26 cellular contexts compared by ENCODE assay signal in the genomic region with DNA sequence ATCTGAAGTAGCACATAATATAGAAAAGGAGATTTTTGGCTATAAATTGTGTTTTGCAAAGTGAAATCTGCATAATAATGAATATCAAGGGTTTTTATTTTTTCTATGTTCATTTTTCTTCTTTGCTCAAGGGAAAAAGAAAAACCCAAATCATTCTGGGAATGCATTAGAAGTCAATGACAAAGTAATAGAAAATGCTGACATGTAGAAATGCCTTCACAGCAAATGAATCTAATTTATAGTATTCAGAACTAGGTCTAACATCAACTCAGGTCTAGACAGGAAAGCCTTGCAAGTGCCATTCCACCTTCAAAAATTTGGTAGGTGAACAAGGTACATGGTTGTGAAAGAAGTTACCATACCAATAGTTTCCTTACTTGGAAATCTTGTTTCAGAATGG.
DNase-seq lines count a peak whose midpoint lies in the region; ATAC-seq, FAIRE-seq and TF ChIP-seq lines count a peak whose summit lies in the region.
"Had no signal": no experiment of that assay in that cellular context is flagged by ENCODE, and none has a peak within 500 bp of the region (broad histone marks: within the 10 kb centered on the region; RNA-seq: fewer than 3 reads in every experiment).

No MANE protein-coding gene starts in this region.

- H3K27ac ChIP-seq in A549 (no peak overlapping the region), K562 (ENCODE audit: extremely low read depth, low read depth, low read length) (no peak overlapping the region)
- H3K27ac ChIP-seq: BLaER1 treated with 17β-estradiol and CSF1 and Interleukin-3, amounts not matched to agents 10 nM and 100 nM; C4-2B had no signal

- no TSS peak for BruUV-seq in K562 (replicated peaks; lab: Mats Ljungman, UMichigan)

- DNase-seq in A549 (ENCODE audit: low read depth in 1 of 2, low spot score in 1 of 2) = no peak
- DNase-seq in D721Med (ENCODE audit: insufficient read length, low spot score) = no peak
- DNase-seq in K562 (ENCODE audit: extremely low read depth in 1 of 4, low spot score in 3 of 4) = no peak
- no peak for DNase-seq in glutamatergic neuron
- DNase-seq: 8988T; AML-193; Caco-2; Calu3; CD4-positive, alpha-beta T cell; CD8-positive, alpha-beta T cell; DMS 273 treated with DMSO at 0.1 percent for 48 hours; DMS153; DMS53; DMS79; DND-41; EL; GDM1 had no signal

- no peaks in the 10 kb centered on the region for H3K79me2 ChIP-seq in K562 (ENCODE audit: control insufficient read depth, insufficient read depth, low read length)

- intact Hi-C loops in K562 (cut with micrococcal nuclease) = no loop called here

- H3K27me3 ChIP-seq in K562 (ENCODE audit: control insufficient read depth in 2 of 2, insufficient read depth in 2 of 2, low read length in 2 of 2) = no peaks in the 10 kb centered on the region
- H3K27me3 ChIP-seq: BLaER1 treated with 17β-estradiol and CSF1 and Interleukin-3, amounts not matched to agents 10 nM and 100 nM had no signal

- H3K4me3 ChIP-seq in A549 (no peak overlapping the region), K562 (no peak overlapping the region)
- H3K4me3 ChIP-seq: BLaER1 treated with 17β-estradiol and CSF1 and Interleukin-3, amounts not matched to agents 10 nM and 100 nM; GM12878 had no signal

- H3K9ac ChIP-seq in K562 (ENCODE audit: insufficient read depth in 1 of 2, low read depth in 2 of 2, low read length in 2 of 2) = no peak overlapping the region
- H3K9ac ChIP-seq: BLaER1 treated with 17β-estradiol and CSF1 and Interleukin-3, amounts not matched to agents 10 nM and 100 nM had no signal

- H3K4me1 ChIP-seq in A549 (no peaks in the 10 kb centered on the region), K562 (replicated peaks in 1 of 2; ENCODE audit: control insufficient read depth in 2 of 2, insufficient read depth in 2 of 2, low read length in 2 of 2) (no peaks in the 10 kb centered on the region)
- H3K4me1 ChIP-seq: BLaER1 treated with 17β-estradiol and CSF1 and Interleukin-3, amounts not matched to agents 10 nM and 100 nM; Caco-2 had no signal

- no peaks in the 10 kb centered on the region for H4K20me1 ChIP-seq in K562 (replicated peaks; ENCODE audit: control insufficient read depth, insufficient read depth, low read length)
- H4K20me1 ChIP-seq: BLaER1 treated with 17β-estradiol and CSF1 and Interleukin-3, amounts not matched to agents 10 nM and 100 nM had no signal

- H3K4me2 ChIP-seq in A549 (no peak overlapping the region), K562 (ENCODE audit: insufficient read depth, low read length) (no peak overlapping the region)
- H3K4me2 ChIP-seq: BLaER1 treated with 17β-estradiol and CSF1 and Interleukin-3, amounts not matched to agents 10 nM and 100 nM had no signal

- H3K36me3 Mint-ChIP-seq in glutamatergic neuron (ENCODE audit: unreplicated experiment) = no peaks in the 10 kb centered on the region
- H3K36me3 Mint-ChIP-seq: CD8-positive, alpha-beta T cell had no signal

- no peak overlapping the region for H3K4me3 Mint-ChIP-seq in glutamatergic neuron (ENCODE audit: unreplicated experiment)
- H3K4me3 Mint-ChIP-seq: B cell; CD4-positive, alpha-beta T cell; CD8-positive, alpha-beta T cell had no signal

- TF ChIP-seq POLR2A in A549 (IDR thresholded peaks at IDR 0.05; ENCODE audit: low read length) = no peak
- TF ChIP-seq POLR2A in K562 (conservative IDR thresholded peaks at IDR 0.05) = no peak

- H3K9me3 ChIP-seq in A549 = no peaks in the 10 kb centered on the region
- no peaks in the 10 kb centered on the region for H3K9me3 ChIP-seq in K562 (replicated peaks; ENCODE audit: control insufficient read depth, insufficient read depth, low read depth, low read length)
- H3K9me3 ChIP-seq: Caco-2 had no signal

- H3K27me3 Mint-ChIP-seq in glutamatergic neuron (ENCODE audit: unreplicated experiment) = no peaks in the 10 kb centered on the region
- H3K27me3 Mint-ChIP-seq: B cell; CD4-positive, alpha-beta T cell had no signal

- in situ Hi-C loops in K562 (cut with MboI) = no loop called here

- H3K36me3 ChIP-seq in K562 (ENCODE audit: control insufficient read depth, insufficient read depth, low read length) = no peaks in the 10 kb centered on the region
- H3K36me3 ChIP-seq: BLaER1 treated with 17β-estradiol and CSF1 and Interleukin-3, amounts not matched to agents 10 nM and 100 nM had no signal

- H3K9me3 Mint-ChIP-seq in glutamatergic neuron (ENCODE audit: unreplicated experiment) = no peaks in the 10 kb centered on the region

- POLR2A ChIA-PET in A549 (lab: Yijun Ruan, JAX) = no interaction called here
- POLR2A ChIA-PET in K562 (lab: Yijun Ruan, JAX) = no interaction called here

- H2AFZ ChIP-seq in K562 (ENCODE audit: low read depth, low read length) = no peak overlapping the region

- FAIRE-seq in A549 (lab: Jason Lieb, UNC) = no peak
- FAIRE-seq in D721Med (lab: Jason Lieb, UNC) = peak; percentile 11
- FAIRE-seq in K562 (lab: Jason Lieb, UNC) = no peak
- FAIRE-seq: A204.1, GM12878, GM12892, GM18507, GM19239 had no signal

- TF ChIP-seq RAD21 in A549 (conservative IDR thresholded peaks at IDR 0.05 in 1 of 2, IDR thresholded peaks at IDR 0.05 in 1 of 2) (no peak), K562 (CRISPR knock-in tag; conservative IDR thresholded peaks at IDR 0.05 in 1 of 2, IDR thresholded peaks at IDR 0.05 in 1 of 2) (no peak)

- no peak for TF ChIP-seq EP300 in A549 (IDR thresholded peaks at IDR 0.05)
- no peak for TF ChIP-seq EP300 in K562 (IDR thresholded peaks at IDR 0.05; ENCODE audit: low read length)

- no peaks in the 10 kb centered on the region for H3K9me1 ChIP-seq in K562 (ENCODE audit: control insufficient read depth, insufficient read depth, low read length)

- no peak overlapping the region for H3K27ac Mint-ChIP-seq in glutamatergic neuron (ENCODE audit: unreplicated experiment)
- H3K27ac Mint-ChIP-seq: B cell; CD4-positive, alpha-beta T cell; CD8-positive, alpha-beta T cell had no signal

- CTCF ChIA-PET in A549 (lab: Yijun Ruan, JAX) (no interaction called here), K562 (lab: Yijun Ruan, JAX; ENCODE audit: low intra/inter-chr PET ratio) (no interaction called here)

- H3K4me1 Mint-ChIP-seq in glutamatergic neuron (ENCODE audit: low read depth, unreplicated experiment) = no peaks in the 10 kb centered on the region
- H3K4me1 Mint-ChIP-seq: B cell had no signal

- TF ChIP-seq CTCF in A549 (IDR thresholded peaks at IDR 0.05) (no peak), D721Med (IDR thresholded peaks at IDR 0.05; ENCODE audit: insufficient read depth, missing control alignments) (no peak), K562 (IDR thresholded peaks at IDR 0.05 in 2 of 3, conservative IDR thresholded peaks at IDR 0.05 in 1 of 3; ENCODE audit: insufficient read depth in 2 of 3, low read depth in 1 of 3, low read length in 3 of 3) (no peak), glutamatergic neuron (IDR thresholded peaks at IDR 0.05; ENCODE audit: partially characterized antibody, unreplicated experiment) (no peak)

- ATAC-seq in A549 = no peak
- no peak for ATAC-seq in K562
- ATAC-seq in GM19023 (IDR thresholded peaks at IDR 0.05; ENCODE audit: unreplicated experiment) = no peak
- ATAC-seq: CD8-positive, alpha-beta T cell had no signal

TF ChIP-seq in A549, 52 proteins besides CTCF, POLR2A, EP300 and RAD21:
- TF ChIP-seq RARB (CRISPR knock-in tag; IDR thresholded peaks at IDR 0.05) = no peak
- no peak for TF ChIP-seq MAZ (IDR thresholded peaks at IDR 0.05; ENCODE audit: borderline replicate concordance, low read depth, low read length)
- TF ChIP-seq HOXB13 (CRISPR knock-in tag; IDR thresholded peaks at IDR 0.05; ENCODE audit: low read depth) = no peak
- no peak for TF ChIP-seq CEBPB (IDR thresholded peaks at IDR 0.05)
- TF ChIP-seq MAFK (IDR thresholded peaks at IDR 0.05; ENCODE audit: partially characterized antibody) = peak; percentile 42

TF ChIP-seq in K562, 482 proteins besides CTCF, POLR2A, EP300 and RAD21:
- TF ChIP-seq ZNF316 (IDR thresholded peaks at IDR 0.05) = peak; percentile 29; the same call in 1 of the 2 replicates
- TF ChIP-seq HES1 (IDR thresholded peaks at IDR 0.05; ENCODE audit: low read depth) = no peak

Comparison
In these comparisons a context has a peak if more than half of its experiments do, and no peak if none do; other contexts are left out.
1. Of the 35 proteins assayed by ChIP-seq in both K562 and A549: peak only in K562: none; only in A549: MAFK; in both: none; in neither: 34.